In genomic region chrX:110504947-110505346, GRCh38 we compare ENCODE assay signal across 34 cellular contexts.
DNase-seq lines count a peak whose midpoint lies in the region; ATAC-seq, FAIRE-seq and TF ChIP-seq lines count a peak whose summit lies in the region.
"Had no signal": no experiment of that assay in that cellular context is flagged by ENCODE, and none has a peak within 500 bp of the region (broad histone marks: within the 10 kb centered on the region; RNA-seq: fewer than 3 reads in every experiment).

No MANE protein-coding gene starts in this region.

- H3K4me1 ChIP-seq in HEK293 (ENCODE audit: control insufficient read depth, insufficient read depth, low read length): no peaks in the 10 kb centered on the region
- no peaks in the 10 kb centered on the region for H3K4me1 ChIP-seq in K562 (replicated peaks in 1 of 2; ENCODE audit: control insufficient read depth in 2 of 2, insufficient read depth in 2 of 2, low read length in 2 of 2)
- H3K4me1 ChIP-seq: A549; BE2C; BLaER1; BLaER1 treated with 17β-estradiol and CSF1 and Interleukin-3, amounts not matched to agents 10 nM and 100 nM had no signal

- no peak overlapping the region for H3K4me3 Mint-ChIP-seq in stimulated activated naive B cell treated with anti-CD40 and anti-IgM and Interleukin-4, amounts not matched to agents 10 μg/mL and 1 μg/mL and 100 μg/mL, for 72 hours
- H3K4me3 Mint-ChIP-seq: B cell; CD14-positive monocyte; CD4-positive, alpha-beta T cell; CD8-positive, alpha-beta memory T cell; CD8-positive, alpha-beta T cell had no signal

- H3K9me3 ChIP-seq in HEK293 (ENCODE audit: control insufficient read depth, insufficient read depth, low read depth, low read length) (no peaks in the 10 kb centered on the region; the same call in 1 of the 2 replicates), K562 (replicated peaks; ENCODE audit: control insufficient read depth, insufficient read depth, low read depth, low read length) (no peaks in the 10 kb centered on the region)
- H3K9me3 ChIP-seq: A549; BE2C; BLaER1; BLaER1 treated with 17β-estradiol and CSF1 and Interleukin-3, amounts not matched to agents 10 nM and 100 nM; Caco-2 had no signal

- no peaks in the 10 kb centered on the region for H3K79me2 ChIP-seq in K562 (ENCODE audit: control insufficient read depth, insufficient read depth, low read length)

- no peak overlapping the region for H2AFZ ChIP-seq in K562 (ENCODE audit: low read depth, low read length)

- no peak for FAIRE-seq in K562 (lab: Jason Lieb, UNC)
- FAIRE-seq: A204.1, D721Med had no signal

- H3K27ac ChIP-seq in HEK293 (ENCODE audit: extremely low read depth, low read depth, low read length) (no peak overlapping the region), K562 (ENCODE audit: extremely low read depth, low read depth, low read length) (no peak overlapping the region)
- H3K27ac ChIP-seq: 22Rv1; A549; BLaER1; BLaER1 treated with 17β-estradiol and CSF1 and Interleukin-3, amounts not matched to agents 10 nM and 100 nM; C4-2B had no signal

- H3K9ac ChIP-seq in K562 (ENCODE audit: insufficient read depth in 1 of 2, low read depth in 2 of 2, low read length in 2 of 2): no peak overlapping the region
- H3K9ac ChIP-seq: BLaER1; BLaER1 treated with 17β-estradiol and CSF1 and Interleukin-3, amounts not matched to agents 10 nM and 100 nM had no signal

- H3K27ac Mint-ChIP-seq in stimulated activated naive B cell treated with anti-CD40 and anti-IgM and Interleukin-4, amounts not matched to agents 10 μg/mL and 1 μg/mL and 100 μg/mL, for 72 hours: peak overlapping the region; percentile 1
- H3K27ac Mint-ChIP-seq: B cell; CD4-positive, alpha-beta memory T cell; CD4-positive, alpha-beta T cell; CD4-positive, CD25-positive, alpha-beta regulatory T cell; CD8-positive, alpha-beta memory T cell; CD8-positive, alpha-beta T cell had no signal

- intact Hi-C loops in K562 (cut with micrococcal nuclease): no loop called here

- TF ChIP-seq RAD21 in K562 (CRISPR knock-in tag; conservative IDR thresholded peaks at IDR 0.05 in 1 of 2, IDR thresholded peaks at IDR 0.05 in 1 of 2): no peak

- CTCF ChIA-PET in HEK293 (lab: Yijun Ruan, JAX): no interaction called here
- CTCF ChIA-PET in K562 (lab: Yijun Ruan, JAX; ENCODE audit: low intra/inter-chr PET ratio): no interaction called here

- in situ Hi-C loops in K562 (cut with MboI): no loop called here

- H3K4me1 Mint-ChIP-seq in stimulated activated naive B cell treated with anti-CD40 and anti-IgM and Interleukin-4, amounts not matched to agents 10 μg/mL and 1 μg/mL and 100 μg/mL, for 72 hours: no peaks in the 10 kb centered on the region
- H3K4me1 Mint-ChIP-seq: B cell; CD14-positive monocyte; CD4-positive, alpha-beta memory T cell; CD4-positive, CD25-positive, alpha-beta regulatory T cell; CD8-positive, alpha-beta memory T cell had no signal

- ATAC-seq in K562 (no peak), GM19023 (IDR thresholded peaks at IDR 0.05; ENCODE audit: unreplicated experiment) (no peak)
- ATAC-seq in stimulated activated naive B cell treated with anti-CD40 and anti-IgM and Interleukin-4, amounts not matched to agents 10 μg/mL and 1 μg/mL and 100 μg/mL, for 72 hours (replicated peaks): no peak
- ATAC-seq: A549; CD8-positive, alpha-beta T cell had no signal

- POLR2A ChIA-PET in HEK293 (lab: Yijun Ruan, JAX): no interaction called here
- POLR2A ChIA-PET in K562 (lab: Yijun Ruan, JAX): no interaction called here

- H3K9me3 Mint-ChIP-seq in stimulated activated naive B cell treated with anti-CD40 and anti-IgM and Interleukin-4, amounts not matched to agents 10 μg/mL and 1 μg/mL and 100 μg/mL, for 72 hours: no peaks in the 10 kb centered on the region
- H3K9me3 Mint-ChIP-seq: CD4-positive, alpha-beta memory T cell; CD4-positive, alpha-beta T cell; CD8-positive, alpha-beta memory T cell; CD8-positive, alpha-beta T cell had no signal

- H3K36me3 Mint-ChIP-seq in stimulated activated naive B cell treated with anti-CD40 and anti-IgM and Interleukin-4, amounts not matched to agents 10 μg/mL and 1 μg/mL and 100 μg/mL, for 72 hours: no peaks in the 10 kb centered on the region
- H3K36me3 Mint-ChIP-seq: CD14-positive monocyte; CD4-positive, alpha-beta memory T cell; CD4-positive, CD25-positive, alpha-beta regulatory T cell; CD8-positive, alpha-beta memory T cell; CD8-positive, alpha-beta T cell had no signal

- no peaks in the 10 kb centered on the region for H3K27me3 ChIP-seq in K562 (ENCODE audit: control insufficient read depth in 2 of 2, insufficient read depth in 2 of 2, low read length in 2 of 2)
- H3K27me3 ChIP-seq: BE2C had no signal

- TF ChIP-seq CTCF in HEK293 (tag by site-specific recombination; IDR thresholded peaks at IDR 0.05) (no peak), K562 (IDR thresholded peaks at IDR 0.05 in 2 of 3, conservative IDR thresholded peaks at IDR 0.05 in 1 of 3; ENCODE audit: insufficient read depth in 2 of 3, low read depth in 1 of 3, low read length in 3 of 3) (no peak)

- TF ChIP-seq POLR2A in K562 (conservative IDR thresholded peaks at IDR 0.05): no peak

- no peak overlapping the region for H3K4me2 ChIP-seq in K562 (ENCODE audit: insufficient read depth, low read length)
- H3K4me2 ChIP-seq: A549; BLaER1; BLaER1 treated with 17β-estradiol and CSF1 and Interleukin-3, amounts not matched to agents 10 nM and 100 nM had no signal

- H3K9me1 ChIP-seq in K562 (ENCODE audit: control insufficient read depth, insufficient read depth, low read length): no peaks in the 10 kb centered on the region

- no peak for TF ChIP-seq EP300 in K562 (IDR thresholded peaks at IDR 0.05; ENCODE audit: low read length)

- DNase-seq in K562 (ENCODE audit: extremely low read depth in 1 of 4, low spot score in 3 of 4) (no peak), foreskin melanocyte (no peak), AML-193 (lab: John Stamatoyannopoulos, UW) (no peak)
- DNase-seq in stimulated activated naive B cell treated with anti-CD40 and anti-IgM and Interleukin-4, amounts not matched to agents 10 μg/mL and 1 μg/mL and 100 μg/mL, for 72 hours: no peak
- DNase-seq: 8988T; ACHN; BE2C; C1 segment of cervical spinal cord; Caco-2; Calu3; CD4-positive, alpha-beta memory T cell; CD4-positive, alpha-beta T cell; CD4-positive, CD25-positive, alpha-beta regulatory T cell; CD8-positive, alpha-beta memory T cell; CD8-positive, alpha-beta T cell; COR-L47; DMS 273 treated with DMSO at 0.1 percent for 48 hours; DMS153; DMS53; DMS79; DMS79 treated with DMSO at 0.1 percent for 48 hours; DND-41; EL had no signal

- H3K36me3 ChIP-seq in HEK293 (ENCODE audit: control insufficient read depth in 2 of 2, insufficient read depth in 1 of 2, low read length in 2 of 2): no peaks in the 10 kb centered on the region
- no peaks in the 10 kb centered on the region for H3K36me3 ChIP-seq in K562 (ENCODE audit: control insufficient read depth, insufficient read depth, low read length)
- H3K36me3 ChIP-seq: BE2C; BLaER1; BLaER1 treated with 17β-estradiol and CSF1 and Interleukin-3, amounts not matched to agents 10 nM and 100 nM had no signal

- H4K20me1 ChIP-seq in K562 (replicated peaks; ENCODE audit: control insufficient read depth, insufficient read depth, low read length): no peaks in the 10 kb centered on the region
- H4K20me1 ChIP-seq: BLaER1; BLaER1 treated with 17β-estradiol and CSF1 and Interleukin-3, amounts not matched to agents 10 nM and 100 nM had no signal

- 0% methylated on average over 5 of the region's 6 CpGs for WGBS in K562 (ENCODE audit: insufficient coverage, low coverage, missing lambda C conversion rate)

- no peaks in the 10 kb centered on the region for H3K27me3 Mint-ChIP-seq in stimulated activated naive B cell treated with anti-CD40 and anti-IgM and Interleukin-4, amounts not matched to agents 10 μg/mL and 1 μg/mL and 100 μg/mL, for 72 hours
- H3K27me3 Mint-ChIP-seq: B cell had no signal

- no TSS peak for BruUV-seq in K562 (replicated peaks; lab: Mats Ljungman, UMichigan)

- H3K4me3 ChIP-seq in HEK293 (ENCODE audit: low read depth, low read length) (no peak overlapping the region), K562 (no peak overlapping the region)
- H3K4me3 ChIP-seq: A549; BLaER1; BLaER1 treated with 17β-estradiol and CSF1 and Interleukin-3, amounts not matched to agents 10 nM and 100 nM had no signal

TF ChIP-seq in HEK293, 187 proteins besides CTCF, POLR2A, EP300 and RAD21:
- no peak for TF ChIP-seq ZNF324 (tag by site-specific recombination; IDR thresholded peaks at IDR 0.05)
- no peak for TF ChIP-seq ZNF362 (tag by site-specific recombination; IDR thresholded peaks at IDR 0.05)
- no peak for TF ChIP-seq MZF1 (tag by site-specific recombination; IDR thresholded peaks at IDR 0.05; ENCODE audit: borderline replicate concordance)
- TF ChIP-seq PRDM1 (tag by site-specific recombination; IDR thresholded peaks at IDR 0.05): peak; percentile 99
- no peak for TF ChIP-seq ZNF548 (tag by site-specific recombination; IDR thresholded peaks at IDR 0.05)

TF ChIP-seq in K562, 482 proteins besides CTCF, POLR2A, EP300 and RAD21:
- peak; percentile 61 for TF ChIP-seq ZNF512 (tag; IDR thresholded peaks at IDR 0.05)
- no peak for TF ChIP-seq ZNF41 (CRISPR knock-in tag; conservative IDR thresholded peaks at IDR 0.05)
